ENCODE assay signal across 30 cellular contexts in the genomic region with DNA sequence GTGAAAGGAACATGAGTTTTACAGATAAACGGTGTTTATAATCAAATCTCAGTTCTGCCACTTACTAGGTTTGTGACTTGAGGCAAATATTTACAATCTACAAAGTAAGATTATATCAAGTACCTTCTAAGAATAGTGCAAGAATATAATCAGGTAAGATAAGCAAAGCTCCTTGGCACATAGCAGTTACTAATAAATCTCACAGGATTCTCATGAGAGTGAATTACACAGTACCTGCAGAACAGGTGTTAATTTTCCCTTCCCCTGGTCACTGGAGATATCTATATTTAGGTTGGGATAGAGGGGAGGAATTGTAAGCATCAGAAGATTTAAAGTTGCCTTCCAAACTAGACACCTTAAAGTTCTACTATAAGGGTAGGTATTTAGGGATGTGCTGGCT.
"Had no signal": no experiment of that assay in that cellular context is flagged by ENCODE, and none has a peak within 500 bp of the region (broad histone marks: within the 10 kb centered on the region; RNA-seq: fewer than 3 reads in every experiment).

No MANE protein-coding gene starts in this region.

- H3K9me3 Mint-ChIP-seq: activated B cell treated with CpG ODN at 0.5 μM for 24 hours; activated CD4-positive, alpha-beta memory T cell treated with anti-CD3 and anti-CD28 coated beads for 36 hours; activated naive CD4-positive, alpha-beta T cell treated with anti-CD3 and anti-CD28 coated beads, Interleukin-2, amount 50 U/mL, for 24 hours; activated naive CD8-positive, alpha-beta T cell treated with anti-CD3 and anti-CD28 coated beads, Interleukin-2, amount 10 ng/mL, durations not matched to agents 7 days and 5 days; activated T-helper 17 cell treated with anti-CD3 and anti-CD28 coated beads, Interleukin-2, amount 50 U/mL, for 72 hours; brain; T-helper 2 cell treated with Interferon-gamma antibody and Interleukin-4, amounts not matched to agents 5 μg/mL and 100 μg/mL, for 36 hours had no signal

- H3K4me3 Mint-ChIP-seq: activated B cell treated with CpG ODN at 0.5 μM for 24 hours; activated CD4-positive, alpha-beta memory T cell treated with anti-CD3 and anti-CD28 coated beads for 36 hours; activated naive CD4-positive, alpha-beta T cell treated with anti-CD3 and anti-CD28 coated beads, Interleukin-2, amount 50 U/mL, for 24 hours; activated naive CD8-positive, alpha-beta T cell treated with anti-CD3 and anti-CD28 coated beads, Interleukin-2, amount 10 ng/mL, durations not matched to agents 7 days and 5 days; activated T-helper 17 cell treated with anti-CD3 and anti-CD28 coated beads, Interleukin-2, amount 50 U/mL, for 72 hours; brain; T-helper 2 cell treated with Interferon-gamma antibody and Interleukin-4, amounts not matched to agents 5 μg/mL and 100 μg/mL, for 36 hours had no signal

- H3K27me3 ChIP-seq: ascending aorta, SJCRH30 had no signal

- H3K27ac Mint-ChIP-seq: activated B cell treated with CpG ODN at 0.5 μM for 24 hours; activated CD4-positive, alpha-beta memory T cell treated with anti-CD3 and anti-CD28 coated beads for 36 hours; activated naive CD4-positive, alpha-beta T cell treated with anti-CD3 and anti-CD28 coated beads, Interleukin-2, amount 50 U/mL, for 24 hours; activated naive CD8-positive, alpha-beta T cell treated with anti-CD3 and anti-CD28 coated beads, Interleukin-2, amount 10 ng/mL, durations not matched to agents 7 days and 5 days; activated T-helper 17 cell treated with anti-CD3 and anti-CD28 coated beads, Interleukin-2, amount 50 U/mL, for 72 hours; brain; T-helper 2 cell treated with Interferon-gamma antibody and Interleukin-4, amounts not matched to agents 5 μg/mL and 100 μg/mL, for 36 hours had no signal

- DNase-seq: activated B cell treated with CpG ODN at 0.5 μM for 24 hours; activated CD4-positive, alpha-beta memory T cell treated with anti-CD3 and anti-CD28 coated beads for 36 hours; activated CD4-positive, alpha-beta T cell treated with anti-CD3 and anti-CD28 coated beads for 4 hours; activated CD4-positive, alpha-beta T cell treated with anti-CD3 and anti-CD28 coated beads, Interleukin-2, amount 50 U/mL, for 1 hour; activated CD4-positive, CD25-positive, alpha-beta regulatory T cell treated with anti-CD3 and anti-CD28 coated beads, Interleukin-2, amount 50 U/mL, for 72 hours; activated CD8-positive, alpha-beta memory T cell treated with anti-CD3 and anti-CD28 coated beads, Interleukin-2, amount 50 U/mL, for 4 hours; activated effector memory CD4-positive, alpha-beta T cell treated with anti-CD3 and anti-CD28 coated beads, Interleukin-2, amount 50 U/mL, for 16 hours; activated naive CD4-positive, alpha-beta T cell treated with Interleukin-2 at 50 U/mL for 16 hours; activated naive CD8-positive, alpha-beta T cell treated with anti-CD3 and anti-CD28 coated beads, Interleukin-2, amount 10 ng/mL, durations not matched to agents 7 days and 5 days; activated T-cell treated with anti-CD3 and anti-CD28 coated beads, Interleukin-2, amount 50 U/mL, for 48 hours; amygdala; caudate nucleus; NCI-H1105 treated with DMSO at 0.1 percent for 48 hours; NCI-H1436; NCI-H1694; NCI-H1930; NCI-H2081 treated with DMSO at 0.1 percent for 48 hours; NCI-H226; NCI-H524 treated with DMSO at 0.1 percent for 48 hours; SHP77; SJCRH30 had no signal

- FAIRE-seq: bronchial epithelial cell, K562 had no signal

- H3K27me3 Mint-ChIP-seq: activated B cell treated with CpG ODN at 0.5 μM for 24 hours; activated CD4-positive, alpha-beta memory T cell treated with anti-CD3 and anti-CD28 coated beads for 36 hours; activated naive CD4-positive, alpha-beta T cell treated with anti-CD3 and anti-CD28 coated beads, Interleukin-2, amount 50 U/mL, for 24 hours; activated naive CD8-positive, alpha-beta T cell treated with anti-CD3 and anti-CD28 coated beads, Interleukin-2, amount 10 ng/mL, durations not matched to agents 7 days and 5 days; activated T-helper 17 cell treated with anti-CD3 and anti-CD28 coated beads, Interleukin-2, amount 50 U/mL, for 72 hours; brain had no signal

- H3K4me1 Mint-ChIP-seq: activated B cell treated with CpG ODN at 0.5 μM for 24 hours; activated naive CD4-positive, alpha-beta T cell treated with anti-CD3 and anti-CD28 coated beads, Interleukin-2, amount 50 U/mL, for 24 hours; activated naive CD8-positive, alpha-beta T cell treated with anti-CD3 and anti-CD28 coated beads, Interleukin-2, amount 10 ng/mL, durations not matched to agents 7 days and 5 days; activated T-helper 17 cell treated with anti-CD3 and anti-CD28 coated beads, Interleukin-2, amount 50 U/mL, for 72 hours; brain had no signal

- ATAC-seq: activated T-helper 17 cell treated with anti-CD3 and anti-CD28 coated beads, Interleukin-2, amount 50 U/mL, for 72 hours; K562; Panc1 had no signal

- H3K9me3 ChIP-seq: ascending aorta, SJCRH30 had no signal

- H3K27ac ChIP-seq: ascending aorta, SJCRH30, SK-N-MC had no signal

- H3K4me1 ChIP-seq: ascending aorta, SJCRH30 had no signal

- H3K4me3 ChIP-seq: ascending aorta, K562, SJCRH30, SK-N-MC had no signal
